ENCODE assay signal across 23 cellular contexts in the genomic region with DNA sequence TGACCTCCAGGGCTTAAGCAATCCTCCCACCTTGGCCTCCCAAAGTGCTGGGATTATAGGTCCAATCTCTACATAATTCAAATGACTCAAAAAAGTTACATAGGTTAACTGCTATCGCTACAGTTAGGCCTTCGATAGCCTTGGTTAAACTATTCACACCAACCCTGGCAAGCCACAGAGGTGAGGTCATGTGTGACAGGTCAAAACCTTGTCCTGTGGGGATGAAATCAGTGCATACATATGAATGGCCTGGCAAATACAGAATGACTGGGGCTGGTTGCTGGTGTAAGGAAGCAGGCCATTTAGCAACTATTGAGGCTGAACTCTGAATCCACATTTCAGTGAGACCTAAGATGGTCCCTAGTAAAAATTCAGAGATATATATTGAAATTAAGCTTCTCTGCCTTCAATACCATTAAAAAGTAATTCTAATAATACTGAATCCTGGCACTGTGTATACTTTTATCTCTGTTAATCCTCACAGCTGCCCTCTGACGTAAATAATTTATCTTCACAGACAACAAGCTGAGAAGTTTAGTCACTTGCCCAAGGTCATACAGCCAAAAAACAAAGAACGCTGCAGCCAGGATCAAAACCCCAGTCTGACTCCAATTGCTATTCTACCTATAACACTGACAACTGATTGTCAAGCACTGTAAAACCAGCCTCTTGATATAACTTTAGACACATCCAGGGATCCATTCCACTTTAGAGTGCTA. TPM values are rescaled to one million over a fixed set of nuclear protein-coding genes. Genes with fewer than 3 reads are reported as not detected.
DNase-seq lines count a peak whose midpoint lies in the region; ATAC-seq and TF ChIP-seq lines count a peak whose summit lies in the region.
"Had no signal": no experiment of that assay in that cellular context is flagged by ENCODE, and none has a peak within 500 bp of the region (broad histone marks: within the 10 kb centered on the region; RNA-seq: fewer than 3 reads in every experiment).

No MANE protein-coding gene starts in this region.

- H3K27ac Mint-ChIP-seq in brain: peak overlapping the region in 3 of 5 experiments; percentile 24 to 60 (median 51)
- peak overlapping the region; percentile 59 for H3K27ac Mint-ChIP-seq in stimulated activated memory B cell treated with anti-CD40 and anti-IgM and Interleukin-4, amounts not matched to agents 10 μg/mL and 1 μg/mL and 100 μg/mL, for 72 hours
- H3K27ac Mint-ChIP-seq: activated naive CD4-positive, alpha-beta T cell treated with anti-CD3 and anti-CD28 coated beads, Interleukin-2, amount 10 ng/mL, durations not matched to agents 7 days and 5 days; CD4-positive, CD25-positive, alpha-beta regulatory T cell; HFFc6 had no signal

- H3K36me3 Mint-ChIP-seq in brain: peaks cover 85% of the 10 kb centered on the region
- peaks cover 64% of the 10 kb centered on the region for H3K36me3 Mint-ChIP-seq in stimulated activated memory B cell treated with anti-CD40 and anti-IgM and Interleukin-4, amounts not matched to agents 10 μg/mL and 1 μg/mL and 100 μg/mL, for 72 hours

- H3K27me3 Mint-ChIP-seq in brain: no peaks in the 10 kb centered on the region
- H3K27me3 Mint-ChIP-seq in stimulated activated memory B cell treated with anti-CD40 and anti-IgM and Interleukin-4, amounts not matched to agents 10 μg/mL and 1 μg/mL and 100 μg/mL, for 72 hours: no peaks in the 10 kb centered on the region
- H3K27me3 Mint-ChIP-seq: activated naive CD4-positive, alpha-beta T cell treated with anti-CD3 and anti-CD28 coated beads, Interleukin-2, amount 10 ng/mL, durations not matched to agents 7 days and 5 days; CD4-positive, CD25-positive, alpha-beta regulatory T cell had no signal

- TF ChIP-seq CTCF in brain (conservative IDR thresholded peaks at IDR 0.05): no peak

- no peak for DNase-seq in Right ventricle myocardium inferior (ENCODE audit: missing footprints)
- no peak for DNase-seq in cardiac septum (ENCODE audit: low spot score)
- DNase-seq in iris pigment epithelial cell (ENCODE audit: low read depth): peak; percentile 53
- no peak for DNase-seq in NCI-H510A (lab: John Stamatoyannopoulos, UW)
- DNase-seq: activated CD4-positive, alpha-beta T cell treated with anti-CD3 and anti-CD28 coated beads, Interleukin-2, amount 50 U/mL, for 1 hour; activated naive CD4-positive, alpha-beta T cell treated with anti-CD3 and anti-CD28 coated beads, Interleukin-2, amount 10 ng/mL, durations not matched to agents 7 days and 5 days; CD4-positive, CD25-positive, alpha-beta regulatory T cell; DMS53; head of caudate nucleus; HFFc6; immature natural killer cell; KBM-7; lower lobe of right lung; MV-4-11; NCI-H1694 treated with DMSO at 0.1 percent for 48 hours; ovary; SJCRH30 had no signal

- H3K4me3 Mint-ChIP-seq in brain: no peak overlapping the region
- H3K4me3 Mint-ChIP-seq in stimulated activated memory B cell treated with anti-CD40 and anti-IgM and Interleukin-4, amounts not matched to agents 10 μg/mL and 1 μg/mL and 100 μg/mL, for 72 hours: no peak overlapping the region
- H3K4me3 Mint-ChIP-seq: activated naive CD4-positive, alpha-beta T cell treated with anti-CD3 and anti-CD28 coated beads, Interleukin-2, amount 10 ng/mL, durations not matched to agents 7 days and 5 days; CD4-positive, CD25-positive, alpha-beta regulatory T cell; HFFc6; immature natural killer cell had no signal

- ATAC-seq in Right ventricle myocardium inferior (peak; percentile 52), HG03025 (IDR thresholded peaks at IDR 0.05; ENCODE audit: low FRiP score, unreplicated experiment) (no peak), GM21526 (IDR thresholded peaks at IDR 0.05; ENCODE audit: low FRiP score, unreplicated experiment) (no peak)
- ATAC-seq in stimulated activated memory B cell treated with anti-CD40 and anti-IgM and Interleukin-4, amounts not matched to agents 10 μg/mL and 1 μg/mL and 100 μg/mL, for 72 hours: no peak
- ATAC-seq: lower lobe of right lung had no signal

- peaks cover 0 to 2% (median 0%) of the 10 kb centered on the region in 5 experiments for H3K9me3 Mint-ChIP-seq in brain
- no peaks in the 10 kb centered on the region for H3K9me3 Mint-ChIP-seq in stimulated activated memory B cell treated with anti-CD40 and anti-IgM and Interleukin-4, amounts not matched to agents 10 μg/mL and 1 μg/mL and 100 μg/mL, for 72 hours
- H3K9me3 Mint-ChIP-seq: activated naive CD4-positive, alpha-beta T cell treated with anti-CD3 and anti-CD28 coated beads, Interleukin-2, amount 10 ng/mL, durations not matched to agents 7 days and 5 days; CD4-positive, CD25-positive, alpha-beta regulatory T cell; HFFc6; immature natural killer cell had no signal

- intact Hi-C loops in Right ventricle myocardium inferior (cut with DNase I): loop anchor here (5.0 kb wide), 1 partner anchor 70 kb away; a partner anchor contains a TSS
- intact Hi-C loops in cardiac septum (cut with DNase I): no loop called here

- H3K4me1 Mint-ChIP-seq in brain: no peaks in the 10 kb centered on the region
- peaks cover 17% of the 10 kb centered on the region for H3K4me1 Mint-ChIP-seq in stimulated activated memory B cell treated with anti-CD40 and anti-IgM and Interleukin-4, amounts not matched to agents 10 μg/mL and 1 μg/mL and 100 μg/mL, for 72 hours
- H3K4me1 Mint-ChIP-seq: activated naive CD4-positive, alpha-beta T cell treated with anti-CD3 and anti-CD28 coated beads, Interleukin-2, amount 10 ng/mL, durations not matched to agents 7 days and 5 days had no signal

RNA-seq across cellular contexts. Expression of a gene that starts 35.3 kb away (rescaled TPM):
- 31.0 TPM for total RNA-seq in Right ventricle myocardium inferior
- total RNA-seq in cardiac septum: 27.9 TPM
- 13.4 TPM for polyA plus RNA-seq in brain (ENCODE audit: insufficient read depth, low read depth, low replicate concordance)

RNA-seq across cellular contexts. Expression of a gene that starts 46.9 kb away (rescaled TPM):
- total RNA-seq in Right ventricle myocardium inferior (not detected), cardiac septum (0.48 TPM)
- not detected for polyA plus RNA-seq in brain (ENCODE audit: insufficient read depth, low read depth, low replicate concordance)
- total RNA-seq: CD4-positive, CD25-positive, alpha-beta regulatory T cell; HFFc6; lower lobe of right lung; SJCRH30; T-helper 1 cell treated with Interleukin-12 subunit alpha and Interleukin-12 subunit beta and Interleukin-4 antibody, amounts not matched to agents 30 ng/mL and 1 ng/mL, for 36 hours; thyroid gland had no signal
- polyA plus RNA-seq: immature natural killer cell, ovary had no signal
